Comparison of ENCODE assay signal across 8 cellular contexts in the genomic region with DNA sequence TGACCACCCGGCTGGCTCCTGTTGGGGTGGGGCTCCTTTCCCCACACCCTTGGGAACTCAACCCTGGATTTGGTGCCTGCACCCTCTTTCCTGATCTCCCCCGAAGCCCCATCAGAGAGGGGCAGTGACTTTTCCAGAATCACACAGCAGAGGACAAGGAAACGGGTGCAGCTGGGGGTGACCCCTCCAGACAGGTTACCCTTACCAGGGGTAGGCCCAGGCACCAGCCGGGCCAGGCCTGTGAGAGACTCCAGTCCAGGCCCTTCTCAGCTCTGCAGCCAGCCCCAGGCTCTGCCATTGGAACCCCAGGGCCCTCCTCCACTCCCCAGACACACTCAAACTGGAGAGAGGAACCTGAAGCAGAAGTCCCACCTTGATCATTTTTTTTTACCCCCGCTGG. TPM values are rescaled to one million over a fixed set of nuclear protein-coding genes. Genes with fewer than 3 reads are reported as not detected.
DNase-seq lines count a peak whose midpoint lies in the region; ATAC-seq and TF ChIP-seq lines count a peak whose summit lies in the region.

No MANE protein-coding gene starts in this region.

- H3K4me2 ChIP-seq in PC-9, result peak overlapping the region; percentile 62

- H3K4me3 ChIP-seq in PC-9 (no peak overlapping the region), tibial artery (no peak overlapping the region)

- no peak for ATAC-seq in foreskin keratinocyte
- ATAC-seq in HG03280 (IDR thresholded peaks at IDR 0.05; ENCODE audit: unreplicated experiment), result no peak

- no peaks in the 10 kb centered on the region for H3K9me2 ChIP-seq in PC-9 (ENCODE audit: insufficient read depth)

- no TSS peak for BruUV-seq in PC-9 (replicated peaks; lab: Mats Ljungman, UMichigan)

- H3K4me1 ChIP-seq in PC-9 (replicated peaks; ENCODE audit: insufficient read depth) (peaks cover 67% of the 10 kb centered on the region), foreskin keratinocyte (peaks cover 24% of the 10 kb centered on the region), tibial artery (peaks cover 0 to 72% (median 44%) of the 10 kb centered on the region in 4 donors)

- peaks cover 61% of the 10 kb centered on the region for H3F3A ChIP-seq in PC-9 (ENCODE audit: insufficient read depth, low read depth)

- CTCF ChIA-PET in PC-9 (lab: Charles Lee), result no interaction called here

- H3K36me3 ChIP-seq in PC-9 (ENCODE audit: low read depth) (no peaks in the 10 kb centered on the region), tibial artery (peaks cover 21 to 49% (median 39%) of the 10 kb centered on the region in 3 donors)

- H3K27me3 ChIP-seq in PC-9 (ENCODE audit: insufficient read depth, low read depth), result no peaks in the 10 kb centered on the region
- no peaks in the 10 kb centered on the region for H3K27me3 ChIP-seq in foreskin keratinocyte
- no peaks in the 10 kb centered on the region for H3K27me3 ChIP-seq in tibial artery

- TF ChIP-seq CTCF in PC-9 (conservative IDR thresholded peaks at IDR 0.05), result no peak
- TF ChIP-seq CTCF in foreskin keratinocyte (conservative IDR thresholded peaks at IDR 0.05), result no peak
- TF ChIP-seq CTCF in tibial artery (IDR thresholded peaks at IDR 0.05), result no peak

- H3K79me2 ChIP-seq in PC-9 (ENCODE audit: low read depth), result peaks cover 10% of the 10 kb centered on the region; the same call in 1 of the 2 replicates

- no peak overlapping the region for H2AFZ ChIP-seq in PC-9

- H4K20me1 ChIP-seq in PC-9 (ENCODE audit: insufficient read depth), result no peaks in the 10 kb centered on the region

- peak; percentile 64 for DNase-seq in activated CD8-positive, alpha-beta memory T cell treated with anti-CD3 and anti-CD28 coated beads for 24 hours
- DNase-seq in activated CD8-positive, alpha-beta memory T cell treated with anti-CD3 and anti-CD28 coated beads, Interleukin-2, amount 50 U/mL, for 4 hours, result no peak
- DNase-seq in PC-9, result no peak
- no peak for DNase-seq in foreskin keratinocyte
- no peak for DNase-seq in tibial artery
- no peak for DNase-seq in NCI-H526 (lab: John Stamatoyannopoulos, UW)
- no peak for DNase-seq in stimulated activated CD4-positive, alpha-beta T cell treated with anti-CD3 and anti-CD28 coated beads, Interleukin-15, amount 100 ng/mL, for 24 hours

- POLR2A ChIA-PET in PC-9 (lab: Charles Lee; ENCODE audit: unreplicated experiment), result interaction anchor here (0.5 to 1.2 kb wide), 4 partner anchors 9 to 34 kb away, joined by 4 to 19 read pairs (median 9); no protein-coding TSS in a partner anchor

- H3K9me3 ChIP-seq in PC-9 (ENCODE audit: insufficient read depth, low read depth), result no peaks in the 10 kb centered on the region
- no peaks in the 10 kb centered on the region for H3K9me3 ChIP-seq in tibial artery

- intact Hi-C loops in PC-9 (cut with micrococcal nuclease; ENCODE audit: unreplicated experiment), result loop anchor here (1.0 kb wide), 4 partner anchors 10 to 46 kb away; no protein-coding TSS in a partner anchor
- intact Hi-C loops in tibial artery (cut with DNase I; ENCODE audit: low total_unique reads), result no loop called here

- peak overlapping the region; percentile 88 for H3K27ac ChIP-seq in PC-9
- peak overlapping the region; percentile 68 for H3K27ac ChIP-seq in foreskin keratinocyte
- peak overlapping the region; percentile 80 to 83 for H3K27ac ChIP-seq in tibial artery

RNA-seq across cellular contexts. Expression of a gene that starts 19.0 kb away (rescaled TPM):
- total RNA-seq in PC-9 (2021) (4.2 and 6.3 TPM in 2 replicates), foreskin keratinocyte (8.2 and 12.9 TPM in 2 replicates)
- polyA plus RNA-seq in foreskin keratinocyte, result 11.6 and 19.9 TPM in 2 replicates

RNA-seq across cellular contexts. Expression of a gene that starts 19.9 kb away (rescaled TPM):
- total RNA-seq in PC-9 (2021), result 90.3 and 95.7 TPM in 2 replicates
- total RNA-seq in foreskin keratinocyte, result 127 and 152 TPM in 2 replicates
- polyA plus RNA-seq in foreskin keratinocyte, result 74.0 and 81.3 TPM in 2 replicates

RNA-seq across cellular contexts. Expression of a gene that starts 20.1 kb away (rescaled TPM):
- total RNA-seq in PC-9 (2021) (26.1 and 27.6 TPM in 2 replicates), foreskin keratinocyte (13.2 and 16.2 TPM in 2 replicates)
- 13.0 and 16.4 TPM in 2 replicates for polyA plus RNA-seq in foreskin keratinocyte

RNA-seq across cellular contexts. Expression of a gene that starts 45.6 kb away (rescaled TPM):
- total RNA-seq in PC-9 (2021) (18.0 and 19.0 TPM in 2 replicates), foreskin keratinocyte (21.1 and 21.5 TPM in 2 replicates)
- polyA plus RNA-seq in foreskin keratinocyte, result 20.2 and 22.0 TPM in 2 replicates

RNA-seq across cellular contexts. Expression of a gene that starts 45.7 kb away (rescaled TPM):
- total RNA-seq in PC-9 (2021) (59.7 and 90.0 TPM in 2 replicates), foreskin keratinocyte (55.3 and 61.2 TPM in 2 replicates)
- polyA plus RNA-seq in foreskin keratinocyte, result 21.9 and 26.5 TPM in 2 replicates
